ENCODE assay signal across 1 cellular context in genomic region chr19:33195711-33196347, GRCh38.
TF ChIP-seq lines count a peak whose summit lies in the region.

No MANE protein-coding gene starts in this region.

TF ChIP-seq in IMR-90, 13 proteins besides CTCF, POLR2A, EP300 and RAD21:
- TF ChIP-seq, protein P1, sequence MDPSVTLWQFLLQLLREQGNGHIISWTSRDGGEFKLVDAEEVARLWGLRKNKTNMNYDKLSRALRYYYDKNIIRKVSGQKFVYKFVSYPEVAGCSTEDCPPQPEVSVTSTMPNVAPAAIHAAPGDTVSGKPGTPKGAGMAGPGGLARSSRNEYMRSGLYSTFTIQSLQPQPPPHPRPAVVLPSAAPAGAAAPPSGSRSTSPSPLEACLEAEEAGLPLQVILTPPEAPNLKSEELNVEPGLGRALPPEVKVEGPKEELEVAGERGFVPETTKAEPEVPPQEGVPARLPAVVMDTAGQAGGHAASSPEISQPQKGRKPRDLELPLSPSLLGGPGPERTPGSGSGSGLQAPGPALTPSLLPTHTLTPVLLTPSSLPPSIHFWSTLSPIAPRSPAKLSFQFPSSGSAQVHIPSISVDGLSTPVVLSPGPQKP (IDR thresholded peaks at IDR 0.05; ENCODE audit: borderline replicate concordance, low read depth, low read length): no peak
- TF ChIP-seq NFE2L2 (IDR thresholded peaks at IDR 0.05; ENCODE audit: low read depth, low read length) (no peak), MAZ (IDR thresholded peaks at IDR 0.05; ENCODE audit: borderline replicate concordance, low read depth, low read length) (no peak), CEBPB (IDR thresholded peaks at IDR 0.05; ENCODE audit: low read depth, low read length) (no peak), RFX5 (IDR thresholded peaks at IDR 0.05; ENCODE audit: low read depth, low read length) (no peak), RCOR1 (IDR thresholded peaks at IDR 0.05; ENCODE audit: insufficient replicate concordance, low read length) (no peak), FOS (IDR thresholded peaks at IDR 0.05; ENCODE audit: low read depth, low read length) (no peak), MXI1 (IDR thresholded peaks at IDR 0.05; ENCODE audit: borderline replicate concordance, low read depth, low read length) (no peak), MAFK (IDR thresholded peaks at IDR 0.05; ENCODE audit: low read depth, low read length) (no peak), SMC3 (IDR thresholded peaks at IDR 0.05; ENCODE audit: low read depth, low read length) (no peak), BHLHE40 (IDR thresholded peaks at IDR 0.05; ENCODE audit: low read depth, low read length) (no peak), CHD1 (IDR thresholded peaks at IDR 0.05; ENCODE audit: low read depth, low read length) (no peak)
- TF ChIP-seq, protein P2, sequence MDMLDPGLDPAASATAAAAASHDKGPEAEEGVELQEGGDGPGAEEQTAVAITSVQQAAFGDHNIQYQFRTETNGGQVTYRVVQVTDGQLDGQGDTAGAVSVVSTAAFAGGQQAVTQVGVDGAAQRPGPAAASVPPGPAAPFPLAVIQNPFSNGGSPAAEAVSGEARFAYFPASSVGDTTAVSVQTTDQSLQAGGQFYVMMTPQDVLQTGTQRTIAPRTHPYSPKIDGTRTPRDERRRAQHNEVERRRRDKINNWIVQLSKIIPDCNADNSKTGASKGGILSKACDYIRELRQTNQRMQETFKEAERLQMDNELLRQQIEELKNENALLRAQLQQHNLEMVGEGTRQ (IDR thresholded peaks at IDR 0.05; ENCODE audit: low read depth, low read length): no peak
TF ChIP-seq in IMR-90: peak in this region for 0.
